In genomic region chr5:174491265-174491664, GRCh38 we compare ENCODE assay signal across 30 cellular contexts.
"Had no signal": no experiment of that assay in that cellular context is flagged by ENCODE, and none has a peak within 500 bp of the region (broad histone marks: within the 10 kb centered on the region; RNA-seq: fewer than 3 reads in every experiment).

No MANE protein-coding gene starts in this region.

- H3K27me3 ChIP-seq: ascending aorta, cardiac muscle cell, colonic mucosa, dorsolateral prefrontal cortex, hepatocyte, pancreas, sigmoid colon, uterus had no signal

- DNase-seq: activated CD4-positive, alpha-beta memory T cell treated with anti-CD3 and anti-CD28 coated beads for 36 hours; activated CD4-positive, alpha-beta T cell treated with anti-CD3 and anti-CD28 coated beads, Interleukin-2, amount 10 ng/mL, durations not matched to agents 24 days and 14 days; activated CD4-positive, CD25-positive, alpha-beta regulatory T cell treated with anti-CD3 and anti-CD28 coated beads, Interleukin-2, amount 50 U/mL, for 72 hours; activated CD8-positive, alpha-beta memory T cell treated with anti-CD3 and anti-CD28 coated beads, Interleukin-2, amount 50 U/mL, for 4 hours; activated effector memory CD4-positive, alpha-beta T cell treated with anti-CD3 and anti-CD28 coated beads, Interleukin-2, amount 50 U/mL, for 16 hours; activated naive CD4-positive, alpha-beta T cell treated with anti-CD3 and anti-CD28 coated beads for 36 hours; activated naive CD8-positive, alpha-beta T cell treated with anti-CD3 and anti-CD28 coated beads, Interleukin-2, amount 10 ng/mL, durations not matched to agents 7 days and 5 days; activated T-cell treated with anti-CD3 and anti-CD28 coated beads, Interleukin-2, amount 50 U/mL, for 1 hour; cerebellar nuclear complex; colonic mucosa; dorsolateral prefrontal cortex; effector memory CD4-positive, alpha-beta T cell; erythroblast; left cardiac atrium; left ventricle myocardium superior; naive B cell; nephron progenitor cell; pancreas; retina; sigmoid colon; small intestine; stimulated activated CD4-positive, alpha-beta T cell treated with anti-CD3 and anti-CD28 coated beads, Interleukin-4, amount 100 ng/mL, for 24 hours; uterus had no signal

- H3K4me3 ChIP-seq: ascending aorta, cardiac muscle cell, colonic mucosa, dorsolateral prefrontal cortex, gastroesophageal sphincter, hepatocyte, pancreas, prostate gland, sigmoid colon, thoracic aorta, uterus had no signal

- ATAC-seq: gastroesophageal sphincter; left cardiac atrium; left ventricle myocardium superior; pancreas; stimulated activated effector memory CD8-positive, alpha-beta T cell treated with anti-CD3 and anti-CD28 coated beads, Interleukin-12 subunit alpha, Interleukin-12 subunit beta, amount 100 ng/mL, for 72 hours had no signal

- H3K9me3 ChIP-seq: ascending aorta, colonic mucosa, pancreas, prostate gland, sigmoid colon, thoracic aorta, uterus had no signal

- H3K27ac ChIP-seq: ascending aorta, cardiac muscle cell, colonic mucosa, dorsolateral prefrontal cortex, gastroesophageal sphincter, hepatocyte, pancreas, sigmoid colon, thoracic aorta, uterus had no signal

- H3K36me3 ChIP-seq: ascending aorta, cardiac muscle cell, colonic mucosa, gastroesophageal sphincter, pancreas, prostate gland, sigmoid colon, thoracic aorta, uterus had no signal

- H3K4me1 ChIP-seq: ascending aorta, colonic mucosa, gastroesophageal sphincter, pancreas, prostate gland, sigmoid colon, uterus had no signal
